8 cellular contexts compared by ENCODE assay signal in genomic region chr4:89838005-89838404, GRCh38. TPM values are rescaled to one million over a fixed set of nuclear protein-coding genes. Genes with fewer than 3 reads are reported as not detected.
A peak's percentile ranks its signal among the peaks of the same experiment; 100 is the strongest.
DNase-seq lines count a peak whose midpoint lies in the region; ATAC-seq, FAIRE-seq and TF ChIP-seq lines count a peak whose summit lies in the region.

No MANE protein-coding gene starts in this region.

- peaks cover 15% of the 10 kb centered on the region for H3K4me1 Mint-ChIP-seq in CD8-positive, alpha-beta T cell (ENCODE audit: low read depth)

- TF ChIP-seq POLR2A in K562 (conservative IDR thresholded peaks at IDR 0.05), result no peak

- H3K36me3 ChIP-seq in CD8-positive, alpha-beta T cell (ENCODE audit: insufficient read depth, low read length), result no peaks in the 10 kb centered on the region
- no peaks in the 10 kb centered on the region for H3K36me3 ChIP-seq in K562 (ENCODE audit: control insufficient read depth, insufficient read depth, low read length)
- no peaks in the 10 kb centered on the region for H3K36me3 ChIP-seq in lower lobe of right lung
- H3K36me3 ChIP-seq in urinary bladder (ENCODE audit: insufficient read depth), result no peaks in the 10 kb centered on the region

- no TSS peak for BruUV-seq in K562 (replicated peaks; lab: Mats Ljungman, UMichigan)

- no peaks in the 10 kb centered on the region for H3K9me1 ChIP-seq in K562 (ENCODE audit: control insufficient read depth, insufficient read depth, low read length)

- WGBS in K562 (ENCODE audit: insufficient coverage, low coverage, missing lambda C conversion rate), result 0% methylated on average over 8 of the region's 9 CpGs
- 2% methylated on average over 9 of the region's 9 CpGs for WGBS in urinary bladder

- no peak overlapping the region; a peak in 1 of 4 replicates for H3K9ac ChIP-seq in K562 (ENCODE audit: insufficient read depth in 1 of 2, low read depth in 2 of 2, low read length in 2 of 2)

- H3K79me2 ChIP-seq in K562 (ENCODE audit: control insufficient read depth, insufficient read depth, low read length), result no peaks in the 10 kb centered on the region

- no peaks in the 10 kb centered on the region for H4K20me1 ChIP-seq in K562 (replicated peaks; ENCODE audit: control insufficient read depth, insufficient read depth, low read length)

- peak overlapping the region; percentile 59; the same call in 1 of the 2 replicates for H2AFZ ChIP-seq in K562 (ENCODE audit: low read depth, low read length)

- intact Hi-C loops in CD8-positive, alpha-beta T cell (cut with DNase I, micrococcal nuclease), result no loop called here
- intact Hi-C loops in K562 (cut with micrococcal nuclease) (loop anchor here (5.0 kb wide), 1 partner anchor 49 kb away; no protein-coding TSS in a partner anchor), lower lobe of right lung (cut with DNase I) (no loop called here)

- TF ChIP-seq RAD21 in K562 (CRISPR knock-in tag; conservative IDR thresholded peaks at IDR 0.05 in 1 of 2, IDR thresholded peaks at IDR 0.05 in 1 of 2), result no peak

- H3K27ac Mint-ChIP-seq in CD8-positive, alpha-beta T cell, result no peak overlapping the region

- H3K27me3 Mint-ChIP-seq in CD8-positive, alpha-beta T cell (ENCODE audit: low read depth), result peaks cover 56% of the 10 kb centered on the region

- ATAC-seq in CD8-positive, alpha-beta T cell, result no peak
- ATAC-seq in K562, result peak; percentile 45; the same call in 1 of the 3 replicates
- ATAC-seq in lower lobe of right lung, result peak in 1 of 2 donors; percentile 23
- ATAC-seq in HG03108 (IDR thresholded peaks at IDR 0.05; ENCODE audit: unreplicated experiment), result no peak
- ATAC-seq in HG03135 (IDR thresholded peaks at IDR 0.05; ENCODE audit: unreplicated experiment), result no peak
- no peak for ATAC-seq in GM19397 (IDR thresholded peaks at IDR 0.05; ENCODE audit: unreplicated experiment)

- H3K36me3 Mint-ChIP-seq in CD8-positive, alpha-beta T cell, result no peaks in the 10 kb centered on the region

- H3K9me3 Mint-ChIP-seq in CD8-positive, alpha-beta T cell, result no peaks in the 10 kb centered on the region

- no peak overlapping the region for H3K27ac ChIP-seq in CD8-positive, alpha-beta T cell (ENCODE audit: low read depth, low read length)
- H3K27ac ChIP-seq in K562 (ENCODE audit: extremely low read depth, low read depth, low read length) (no peak overlapping the region), lower lobe of right lung (no peak overlapping the region), urinary bladder (ENCODE audit: low read depth) (no peak overlapping the region)

- DNase-seq in CD8-positive, alpha-beta T cell, result no peak
- DNase-seq in HuH-7.5 (ENCODE audit: low spot score) (peak; percentile 34), K562 (ENCODE audit: extremely low read depth in 1 of 4, low spot score in 3 of 4) (peak in 3 of 4 experiments; percentile 8 to 19 (median 12)), lower lobe of right lung (no peak)

- no peak for TF ChIP-seq EP300 in K562 (IDR thresholded peaks at IDR 0.05; ENCODE audit: low read length)

- CTCF ChIA-PET in CD8-positive, alpha-beta T cell (lab: Charles Lee), result no interaction called here
- CTCF ChIA-PET in K562 (lab: Yijun Ruan, JAX; ENCODE audit: low intra/inter-chr PET ratio), result no interaction called here

- no peaks in the 10 kb centered on the region for H3K9me3 ChIP-seq in CD8-positive, alpha-beta T cell (ENCODE audit: low read length)
- H3K9me3 ChIP-seq in K562 (replicated peaks; ENCODE audit: control insufficient read depth, insufficient read depth, low read depth, low read length) (no peaks in the 10 kb centered on the region), lower lobe of right lung (no peaks in the 10 kb centered on the region)

- H3K4me1 ChIP-seq in CD8-positive, alpha-beta T cell (ENCODE audit: insufficient read depth, low read length), result peaks cover 16% of the 10 kb centered on the region
- H3K4me1 ChIP-seq in K562 (replicated peaks in 1 of 2; ENCODE audit: control insufficient read depth in 2 of 2, insufficient read depth in 2 of 2, low read length in 2 of 2) (peaks cover 0 to 8% of the 10 kb centered on the region in 2 experiments; a peak in 2 of 5 replicates), lower lobe of right lung (peaks cover 10% of the 10 kb centered on the region), urinary bladder (ENCODE audit: insufficient read depth) (no peaks in the 10 kb centered on the region)

- peak overlapping the region; percentile 46; the same call in 1 of the 2 replicates for H3K4me2 ChIP-seq in K562 (ENCODE audit: insufficient read depth, low read length)

- FAIRE-seq in K562 (lab: Jason Lieb, UNC), result no peak

- peak overlapping the region; percentile 47 for H3K4me3 ChIP-seq in CD8-positive, alpha-beta T cell (ENCODE audit: low read depth, low read length)
- H3K4me3 ChIP-seq in K562 (peak overlapping the region; percentile 40; the same call in 1 of the 2 replicates), lower lobe of right lung (peak overlapping the region; percentile 69), urinary bladder (ENCODE audit: low read depth, low read length) (peak overlapping the region; percentile 58)

- POLR2A ChIA-PET in CD8-positive, alpha-beta T cell (lab: Charles Lee), result no interaction called here
- POLR2A ChIA-PET in K562 (lab: Yijun Ruan, JAX), result interaction anchor here (0.6 kb wide), 1 partner anchor 1232 kb away, joined by 3 read pairs; no protein-coding TSS in a partner anchor

- in situ Hi-C loops in K562 (cut with MboI), result no loop called here

- TF ChIP-seq CTCF in CD8-positive, alpha-beta T cell (IDR thresholded peaks at IDR 0.05), result no peak
- no peak for TF ChIP-seq CTCF in K562 (IDR thresholded peaks at IDR 0.05 in 2 of 3, conservative IDR thresholded peaks at IDR 0.05 in 1 of 3; ENCODE audit: insufficient read depth in 2 of 3, low read depth in 1 of 3, low read length in 3 of 3)
- TF ChIP-seq CTCF in lower lobe of right lung (IDR thresholded peaks at IDR 0.05), result no peak

- peak overlapping the region; percentile 68 for H3K4me3 Mint-ChIP-seq in CD8-positive, alpha-beta T cell

- peaks cover 20% of the 10 kb centered on the region for H3K27me3 ChIP-seq in CD8-positive, alpha-beta T cell (ENCODE audit: insufficient read depth, low read length)
- H3K27me3 ChIP-seq in K562 (ENCODE audit: control insufficient read depth in 2 of 2, insufficient read depth in 2 of 2, low read length in 2 of 2) (no peaks in the 10 kb centered on the region), lower lobe of right lung (ENCODE audit: low read depth) (peaks cover 40% of the 10 kb centered on the region)

TF ChIP-seq in K562, 482 proteins besides CTCF, POLR2A, EP300 and RAD21:
- TF ChIP-seq MYBL2 (IDR thresholded peaks at IDR 0.05; ENCODE audit: low read depth), result no peak
- TF ChIP-seq MYBL2 (CRISPR knock-in tag; IDR thresholded peaks at IDR 0.05; ENCODE audit: borderline replicate concordance), result no peak
- TF ChIP-seq ZNF316 (IDR thresholded peaks at IDR 0.05), result 0 out of 2 replicates have a peak, but pooled peaks have one; percentile 5
- no peak for TF ChIP-seq NELFE (IDR thresholded peaks at IDR 0.05; ENCODE audit: insufficient read depth, insufficient read length)

RNA-seq across cellular contexts. Expression of gene SNCA, which starts 1.0 kb away (rescaled TPM):
- total RNA-seq in CD8-positive, alpha-beta T cell, result not detected
- 3.4 and 4.6 TPM in 2 replicates for total RNA-seq in K562 (2011; cell fraction: chromatin; rRNA removed; ENCODE audit: low replicate concordance)
- total RNA-seq in K562 (2011; cell fraction: nucleolus; rRNA removed), result 1.3 TPM in 2 replicates
- 2.3 and 6.7 TPM in 2 replicates for total RNA-seq in K562 (2011; cell fraction: nucleoplasm; rRNA removed)
- 1.8 and 6.1 TPM in 2 replicates for total RNA-seq in K562 (2014; rRNA removed)
- 3.2 and 3.3 TPM in 2 replicates for total RNA-seq in K562 (2014; rRNA removed; fragmentation: Illumina TruSeq; extraction: Trizol)
- 1.5 and 1.7 TPM in 2 replicates for total RNA-seq in K562 (2015; rRNA removed; fragmentation: Illumina TruSeq; extraction: Trizol)
- total RNA-seq in K562 (2021), result 2.4 and 3.6 TPM in 2 replicates
- polyA plus RNA-seq in K562 (2011; rRNA removed), result 1.8 and 12.6 TPM in 2 replicates
- 1.0 and 4.3 TPM in 2 replicates for polyA plus RNA-seq in K562 (2011; cell fraction: cytosol; rRNA removed)
- polyA plus RNA-seq in K562 (2011; cell fraction: nucleus; rRNA removed), result 0.55 and 3.9 TPM in 2 replicates
- polyA plus RNA-seq in K562 (2012), result 1.4 and 4.5 TPM in 2 replicates
- 5.0 and 6.2 TPM in 2 replicates for polyA plus RNA-seq in K562 (2014; fragmentation: Illumina TruSeq; extraction: Trizol)
- polyA plus RNA-seq in K562 (2014; fragmentation: Nextera tagmentation; extraction: Ambion mirVana), result 1 to 10 TPM; 2.5 TPM
- 2.7 and 5.4 TPM in 2 replicates for polyA plus RNA-seq in K562 (2014; rRNA removed)
- 2.5 and 17.5 TPM in 2 replicates for polyA minus RNA-seq in K562 (2011; rRNA and poly(A)+ RNA removed)
- polyA minus RNA-seq in K562 (2011; cell fraction: cytosol; rRNA and poly(A)+ RNA removed), result 1.5 and 5.2 TPM in 2 replicates
- polyA minus RNA-seq in K562 (2011; cell fraction: nucleus; rRNA and poly(A)+ RNA removed), result 2.3 and 12.8 TPM in 2 replicates
- 7.8 TPM for total RNA-seq in lower lobe of right lung
- 24.4 TPM for total RNA-seq in urinary bladder
- polyA plus RNA-seq in urinary bladder, result 10.8 TPM

RNA-seq across cellular contexts. Expression of gene MMRN1, which starts 56.6 kb away (rescaled TPM):
- total RNA-seq in CD8-positive, alpha-beta T cell, result not detected
- total RNA-seq in K562 (2011; cell fraction: chromatin; rRNA removed; ENCODE audit: low replicate concordance), result 0.05 and 0.07 TPM in 2 replicates
- total RNA-seq in K562 (2011; cell fraction: nucleolus; rRNA removed), result not detected in 2 replicates
- not detected in 2 replicates for total RNA-seq in K562 (2011; cell fraction: nucleoplasm; rRNA removed)
- total RNA-seq in K562 (2014; rRNA removed) (not detected in 2 replicates), K562 (2014; rRNA removed; fragmentation: Illumina TruSeq; extraction: Trizol) (not detected in 2 replicates), K562 (2015; rRNA removed; fragmentation: Illumina TruSeq; extraction: Trizol) (not detected in 2 replicates), K562 (2021) (0.02 and 0.04 TPM in 2 replicates), lower lobe of right lung (42.6 TPM), urinary bladder (85.7 TPM)
- polyA plus RNA-seq in K562 (2011; rRNA removed) (0.06 TPM in 1 of 2 replicates, not detected in the other), K562 (2014; fragmentation: Illumina TruSeq; extraction: Trizol) (not detected in 2 replicates), K562 (2014; fragmentation: Nextera tagmentation; extraction: Ambion mirVana) (under 1 TPM in 1 of 2 experiments, not detected in 1; 0.01 TPM), K562 (2014; rRNA removed) (not detected in 2 replicates), urinary bladder (41.0 TPM)
- polyA plus RNA-seq in K562 (2011; cell fraction: cytosol; rRNA removed), result 0.01 and 0.03 TPM in 2 replicates
- 0.03 TPM in 1 of 2 replicates, not detected in the other for polyA plus RNA-seq in K562 (2011; cell fraction: nucleus; rRNA removed)
- not detected in 2 replicates for polyA plus RNA-seq in K562 (2012)
- 0.14 TPM in 1 of 2 replicates, not detected in the other for polyA minus RNA-seq in K562 (2011; rRNA and poly(A)+ RNA removed)
- polyA minus RNA-seq in K562 (2011; cell fraction: cytosol; rRNA and poly(A)+ RNA removed), result not detected in 2 replicates
- polyA minus RNA-seq in K562 (2011; cell fraction: nucleus; rRNA and poly(A)+ RNA removed), result not detected in 2 replicates

Comparison
In these comparisons a context has a peak if more than half of its experiments do, and no peak if none do; other contexts are left out.
1. DNase-seq: peak in HuH-7.5 (single experiment) and K562 (3 of 4); none in CD8-positive, alpha-beta T cell (0 of 7) and lower lobe of right lung (single experiment).
2. RNA of gene MMRN1, which starts 56.6 kb away (total RNA-seq): 85.7 TPM in urinary bladder (single experiment) and 42.6 TPM in lower lobe of right lung (single experiment); not detected in CD8-positive, alpha-beta T cell and 0.02 to 0.07 TPM in K562; every median in the first group is over 10 times any median in the second.
3. Peak in every context shown above with its lines, with median percentiles within 50 percentile points of each other: H3K4me3 ChIP-seq.